In genomic region chr9:135763716-135764446, GRCh38 we compare ENCODE assay signal across 30 cellular contexts.
"Had no signal": no experiment of that assay in that cellular context is flagged by ENCODE, and none has a peak within 500 bp of the region (broad histone marks: within the 10 kb centered on the region; RNA-seq: fewer than 3 reads in every experiment).

No MANE protein-coding gene starts in this region.

- H2AFZ ChIP-seq: parathyroid adenoma had no signal

- H3K4me3 ChIP-seq: ovary, psoas muscle, right lobe of liver, sigmoid colon, suprapubic skin, testis, tibial artery, transverse colon, upper lobe of right lung, uterus had no signal

- H3K9me3 ChIP-seq: ovary, psoas muscle, right lobe of liver, testis, transverse colon, upper lobe of right lung had no signal

- H3K4me1 ChIP-seq: parathyroid adenoma, psoas muscle, right lobe of liver, sigmoid colon, suprapubic skin, testis, tibial artery, transverse colon, upper lobe of right lung, uterus had no signal

- H3K27ac Mint-ChIP-seq: naive thymus-derived CD8-positive, alpha-beta T cell; natural killer cell treated with Interleukin-12 subunit alpha and Interleukin-12 subunit beta and Interleukin-15 and Interleukin-18, amount 100 ng/mL, for 72 hours; nephron progenitor cell; progenitor cell of endocrine pancreas; stimulated activated effector memory CD8-positive, alpha-beta T cell treated with anti-CD3 and anti-CD28 coated beads, Interleukin-12 subunit alpha, Interleukin-12 subunit beta, amount 100 ng/mL, for 72 hours; stimulated activated naive B cell treated with anti-CD40 and anti-IgM and Interleukin-4, amounts not matched to agents 10 μg/mL and 1 μg/mL and 100 μg/mL, for 72 hours; stimulated activated naive CD8-positive, alpha-beta T cell treated with anti-CD3 and anti-CD28 coated beads, Interleukin-15, amount 100 ng/mL, for 72 hours; type B pancreatic cell had no signal

- H3K9me3 Mint-ChIP-seq: natural killer cell treated with Interleukin-12 subunit alpha and Interleukin-12 subunit beta and Interleukin-15 and Interleukin-18, amount 100 ng/mL, for 72 hours; neural crest cell; stimulated activated effector memory CD8-positive, alpha-beta T cell treated with anti-CD3 and anti-CD28 coated beads, Interleukin-12 subunit alpha, Interleukin-12 subunit beta, amount 100 ng/mL, for 72 hours; type B pancreatic cell had no signal

- H3K27me3 Mint-ChIP-seq: natural killer cell treated with Interleukin-12 subunit alpha and Interleukin-12 subunit beta and Interleukin-15 and Interleukin-18, amount 100 ng/mL, for 72 hours; progenitor cell of endocrine pancreas; stimulated activated naive CD8-positive, alpha-beta T cell treated with anti-CD3 and anti-CD28 coated beads, Interleukin-15, amount 100 ng/mL, for 72 hours; type B pancreatic cell had no signal

- FAIRE-seq: small intestine had no signal

- H3K36me3 Mint-ChIP-seq: natural killer cell treated with Interleukin-12 subunit alpha and Interleukin-12 subunit beta and Interleukin-15 and Interleukin-18, amount 100 ng/mL, for 72 hours; stimulated activated effector memory CD8-positive, alpha-beta T cell treated with anti-CD3 and anti-CD28 coated beads, Interleukin-12 subunit alpha, Interleukin-12 subunit beta, amount 100 ng/mL, for 72 hours; stimulated activated naive B cell treated with anti-CD40 and anti-IgM and Interleukin-4, amounts not matched to agents 10 μg/mL and 1 μg/mL and 100 μg/mL, for 72 hours; type B pancreatic cell had no signal

- H3K27ac ChIP-seq: ovary, parathyroid adenoma, psoas muscle, right lobe of liver, sigmoid colon, suprapubic skin, testis, tibial artery, transverse colon, upper lobe of right lung, uterus had no signal

- H3K9ac ChIP-seq: parathyroid adenoma had no signal

- DNase-seq: naive thymus-derived CD8-positive, alpha-beta T cell; nephron progenitor cell; occipital lobe; ovary; posterior cingulate gyrus; psoas muscle; right cardiac atrium; right lobe of liver; sigmoid colon; small intestine; stimulated activated CD4-positive, alpha-beta T cell treated with anti-CD3 and anti-CD28 coated beads, Interleukin-15, amount 100 ng/mL, for 24 hours; stimulated activated CD4-positive, alpha-beta T cell treated with anti-CD3 and anti-CD28 coated beads, Interleukin-2, amount 100 ng/mL, for 24 hours; stimulated activated CD4-positive, alpha-beta T cell treated with anti-CD3 and anti-CD28 coated beads, Interleukin-2, amount 100 ng/mL, for 48 hours; stimulated activated CD4-positive, alpha-beta T cell treated with anti-CD3 and anti-CD28 coated beads, Interleukin-4, amount 100 ng/mL, for 24 hours; stimulated activated naive B cell treated with anti-CD40 and anti-IgM and Interleukin-4, amounts not matched to agents 10 μg/mL and 1 μg/mL and 100 μg/mL, for 72 hours; stimulated activated naive CD8-positive, alpha-beta T cell treated with anti-CD3 and anti-CD28 coated beads, Interleukin-15, amount 100 ng/mL, for 72 hours; stimulated activated naive CD8-positive, alpha-beta T cell treated with anti-CD3 and anti-CD28 coated beads, Interleukin-15, Interleukin-2, amounts not matched to agents 100 U/mL and 50 U/mL, for 24 hours; substantia nigra; testis; tibial artery; transverse colon; upper lobe of right lung; uterus had no signal

- H3K27me3 ChIP-seq: ovary, right lobe of liver, sigmoid colon, testis, transverse colon, upper lobe of right lung, uterus had no signal

- H3K4me1 Mint-ChIP-seq: naive thymus-derived CD8-positive, alpha-beta T cell; neural crest cell; stimulated activated effector memory CD8-positive, alpha-beta T cell treated with anti-CD3 and anti-CD28 coated beads, Interleukin-12 subunit alpha, Interleukin-12 subunit beta, amount 100 ng/mL, for 72 hours; stimulated activated naive B cell treated with anti-CD40 and anti-IgM and Interleukin-4, amounts not matched to agents 10 μg/mL and 1 μg/mL and 100 μg/mL, for 72 hours; stimulated activated naive CD8-positive, alpha-beta T cell treated with anti-CD3 and anti-CD28 coated beads, Interleukin-15, amount 100 ng/mL, for 72 hours had no signal

- H3K79me2 ChIP-seq: parathyroid adenoma had no signal

- H3K36me3 ChIP-seq: ovary, right lobe of liver, sigmoid colon, suprapubic skin, tibial artery, transverse colon, upper lobe of right lung, uterus had no signal

- ATAC-seq: naive thymus-derived CD8-positive, alpha-beta T cell; natural killer cell treated with Interleukin-12 subunit alpha and Interleukin-12 subunit beta and Interleukin-15 and Interleukin-18, amount 100 ng/mL, for 72 hours; psoas muscle; right cardiac atrium; right lobe of liver; stimulated activated effector memory CD8-positive, alpha-beta T cell treated with anti-CD3 and anti-CD28 coated beads, Interleukin-12 subunit alpha, Interleukin-12 subunit beta, amount 100 ng/mL, for 72 hours; stimulated activated naive B cell treated with anti-CD40 and anti-IgM and Interleukin-4, amounts not matched to agents 10 μg/mL and 1 μg/mL and 100 μg/mL, for 72 hours; stimulated activated naive CD8-positive, alpha-beta T cell treated with anti-CD3 and anti-CD28 coated beads, Interleukin-15, amount 100 ng/mL, for 72 hours; stimulated activated naive CD8-positive, alpha-beta T cell treated with anti-CD3 and anti-CD28 coated beads, Interleukin-15, Interleukin-2, amounts not matched to agents 100 U/mL and 50 U/mL, for 24 hours; upper lobe of right lung had no signal

- H3K4me3 Mint-ChIP-seq: naive thymus-derived CD8-positive, alpha-beta T cell; natural killer cell treated with Interleukin-12 subunit alpha and Interleukin-12 subunit beta and Interleukin-15 and Interleukin-18, amount 100 ng/mL, for 72 hours; nephron progenitor cell; neural crest cell; stimulated activated effector memory CD8-positive, alpha-beta T cell treated with anti-CD3 and anti-CD28 coated beads, Interleukin-12 subunit alpha, Interleukin-12 subunit beta, amount 100 ng/mL, for 72 hours; stimulated activated naive B cell treated with anti-CD40 and anti-IgM and Interleukin-4, amounts not matched to agents 10 μg/mL and 1 μg/mL and 100 μg/mL, for 72 hours; stimulated activated naive CD8-positive, alpha-beta T cell treated with anti-CD3 and anti-CD28 coated beads, Interleukin-15, amount 100 ng/mL, for 72 hours; type B pancreatic cell had no signal
